24 cellular contexts compared by ENCODE assay signal in the genomic region with DNA sequence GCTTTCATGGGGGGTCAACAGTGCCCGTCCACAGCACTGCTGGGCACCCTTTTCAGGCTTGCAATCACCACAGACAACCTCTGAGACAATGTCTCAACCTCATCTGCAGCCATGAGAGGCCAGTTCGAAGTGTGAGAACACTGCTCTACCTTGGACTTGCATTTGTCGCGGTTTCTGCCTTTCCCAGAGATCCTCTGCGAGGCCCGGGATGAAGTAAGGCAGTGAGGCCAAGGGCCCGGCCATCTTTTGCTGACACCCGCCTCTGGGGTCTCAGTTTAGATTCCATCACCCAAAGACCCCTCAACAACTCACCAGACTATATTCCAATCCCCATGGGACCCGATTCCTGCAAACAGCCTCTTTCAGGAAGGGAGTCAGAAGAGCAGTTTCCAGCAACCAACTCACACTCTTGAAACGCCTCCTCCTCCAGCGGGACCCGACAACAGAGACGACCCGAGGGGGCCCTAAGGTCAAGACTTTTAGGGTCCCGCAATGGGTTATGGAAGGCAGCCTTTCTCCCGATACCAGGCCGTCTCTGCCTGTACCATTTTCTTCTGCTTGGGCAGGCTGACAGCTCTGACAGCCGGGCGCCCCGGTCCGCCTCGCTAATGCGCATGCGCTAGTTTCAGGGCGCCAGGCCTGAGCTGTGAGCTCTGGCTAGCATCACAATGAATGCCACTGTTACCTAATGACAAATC.
DNase-seq lines count a peak whose midpoint lies in the region; ATAC-seq, FAIRE-seq and TF ChIP-seq lines count a peak whose summit lies in the region.
"Had no signal": no experiment of that assay in that cellular context is flagged by ENCODE, and none has a peak within 500 bp of the region (broad histone marks: within the 10 kb centered on the region; RNA-seq: fewer than 3 reads in every experiment).

No MANE protein-coding gene starts in this region.

- H3K9me3 Mint-ChIP-seq in CD14-positive monocyte, result peaks cover 38 to 61% (median 47%) of the 10 kb centered on the region in 7 donors
- H3K9me3 Mint-ChIP-seq: CD4-positive, alpha-beta T cell; IgD-negative memory B cell had no signal

- no peak overlapping the region for H3K9ac ChIP-seq in K562 (ENCODE audit: insufficient read depth in 1 of 2, low read depth in 2 of 2, low read length in 2 of 2)

- ATAC-seq in K562, result peak; percentile 59
- no peak for ATAC-seq in sciatic nerve
- ATAC-seq: GM23338, T-cell had no signal

- in situ Hi-C loops in K562 (cut with MboI), result loop anchor here (5.0 kb wide), 1 partner anchor 46 kb away; no protein-coding TSS in a partner anchor

- WGBS in K562 (ENCODE audit: insufficient coverage, low coverage, missing lambda C conversion rate), result 38% methylated on average over 21 of the region's 25 CpGs

- POLR2A ChIA-PET in K562 (lab: Yijun Ruan, JAX), result interaction anchor here (0.7 kb wide), 1 partner anchor 9 kb away, joined by 3 read pairs; no protein-coding TSS in a partner anchor

- CTCF ChIA-PET in K562 (lab: Yijun Ruan, JAX; ENCODE audit: low intra/inter-chr PET ratio), result no interaction called here

- no peak for TF ChIP-seq EP300 in K562 (IDR thresholded peaks at IDR 0.05; ENCODE audit: low read length)

- H3K9me3 ChIP-seq in MG63 (no peaks in the 10 kb centered on the region; the same call in 1 of the 2 replicates), K562 (replicated peaks; ENCODE audit: control insufficient read depth, insufficient read depth, low read depth, low read length) (no peaks in the 10 kb centered on the region; the same call in 1 of the 2 replicates)

- H4K20me1 ChIP-seq in K562 (replicated peaks; ENCODE audit: control insufficient read depth, insufficient read depth, low read length), result no peaks in the 10 kb centered on the region

- peak overlapping the region; percentile 46 for H3K4me2 ChIP-seq in K562 (ENCODE audit: insufficient read depth, low read length)
- H3K4me2 ChIP-seq: GM23338 had no signal

- TF ChIP-seq POLR2A in K562 (conservative IDR thresholded peaks at IDR 0.05), result no peak

- DNase-seq in DMS53 (lab: John Stamatoyannopoulos, UW) (peak; percentile 16), DMS53 treated with DMSO at 0.1 percent for 48 hours (lab: John Stamatoyannopoulos, UW; ENCODE audit: unreplicated experiment) (no peak), MG63 (peak; percentile 22), K562 (ENCODE audit: extremely low read depth in 1 of 4, low spot score in 3 of 4) (peak; percentile 19 to 51 (median 32)), sciatic nerve (ENCODE audit: low spot score) (peak; percentile 33), GF-D8 (lab: John Stamatoyannopoulos, UW) (no peak), CD14-positive monocyte (ENCODE audit: low spot score) (no peak)
- no peak for DNase-seq in activated CD4-positive, CD25-positive, alpha-beta regulatory T cell (lab: John Stamatoyannopoulos, UW)
- DNase-seq: CD4-positive, alpha-beta T cell; HCEC 1CT; NCI-H1092 treated with DMSO at 0.1 percent for 48 hours; NCI-H2081; NCI-H226; NCI-H524 treated with DMSO at 0.1 percent for 48 hours; Right ventricle myocardium superior; T-cell had no signal

- TF ChIP-seq CTCF in K562 (IDR thresholded peaks at IDR 0.05 in 2 of 3, conservative IDR thresholded peaks at IDR 0.05 in 1 of 3; ENCODE audit: insufficient read depth in 2 of 3, low read depth in 1 of 3, low read length in 3 of 3) (no peak), CD14-positive monocyte (IDR thresholded peaks at IDR 0.05) (no peak)

- H3K9me1 ChIP-seq in K562 (ENCODE audit: control insufficient read depth, insufficient read depth, low read length), result no peaks in the 10 kb centered on the region

- H2AFZ ChIP-seq in K562 (ENCODE audit: low read depth, low read length), result peak overlapping the region; percentile 69
- H2AFZ ChIP-seq: GM23338 had no signal

- no peak overlapping the region for H3K27ac Mint-ChIP-seq in CD14-positive monocyte
- H3K27ac Mint-ChIP-seq: B cell; CD4-positive, alpha-beta T cell; GM23338; IgD-negative memory B cell; T-cell had no signal

- H3K4me3 ChIP-seq in MG63 (no peak overlapping the region), K562 (no peak overlapping the region)
- H3K4me3 ChIP-seq: GM23338, SK-N-MC had no signal

- peaks cover 0 to 2% (median 0%) of the 10 kb centered on the region in 3 donors for H3K27me3 Mint-ChIP-seq in CD14-positive monocyte (ENCODE audit: low read depth in 3 of 3)
- H3K27me3 Mint-ChIP-seq: B cell; CD4-positive, alpha-beta T cell; IgD-negative memory B cell; T-cell had no signal

- no peak for FAIRE-seq in K562 (lab: Jason Lieb, UNC)
- FAIRE-seq: GM12892, GM18507, RCC 7860 had no signal

- H3K79me2 ChIP-seq in K562 (ENCODE audit: control insufficient read depth, insufficient read depth, low read length), result no peaks in the 10 kb centered on the region

- H3K27me3 ChIP-seq in MG63, result no peaks in the 10 kb centered on the region
- H3K27me3 ChIP-seq in K562 (ENCODE audit: control insufficient read depth in 2 of 2, insufficient read depth in 2 of 2, low read length in 2 of 2), result no peaks in the 10 kb centered on the region

- H3K4me1 Mint-ChIP-seq in CD14-positive monocyte, result no peaks in the 10 kb centered on the region
- H3K4me1 Mint-ChIP-seq: B cell, GM23338, IgD-negative memory B cell, T-cell had no signal

- no peak for TF ChIP-seq RAD21 in K562 (CRISPR knock-in tag; conservative IDR thresholded peaks at IDR 0.05 in 1 of 2, IDR thresholded peaks at IDR 0.05 in 1 of 2)

- H3K4me3 Mint-ChIP-seq in CD14-positive monocyte, result no peak overlapping the region
- H3K4me3 Mint-ChIP-seq: B cell; CD4-positive, alpha-beta T cell; GM23338; IgD-negative memory B cell; T-cell had no signal

- no peak overlapping the region for H3K27ac ChIP-seq in K562 (ENCODE audit: extremely low read depth, low read depth, low read length)
- H3K27ac ChIP-seq: 22Rv1, SK-N-MC had no signal

- no peaks in the 10 kb centered on the region for H3K36me3 Mint-ChIP-seq in CD14-positive monocyte
- H3K36me3 Mint-ChIP-seq: IgD-negative memory B cell, T-cell had no signal

- intact Hi-C loops in K562 (cut with micrococcal nuclease), result no loop called here
- intact Hi-C loops in sciatic nerve (cut with DNase I), result no loop called here
- intact Hi-C loops in CD14-positive monocyte (cut with micrococcal nuclease), result no loop called here

- BruUV-seq in K562 (replicated peaks; lab: Mats Ljungman, UMichigan), result no TSS peak

- H3K36me3 ChIP-seq in MG63 (no peaks in the 10 kb centered on the region), K562 (ENCODE audit: control insufficient read depth, insufficient read depth, low read length) (no peaks in the 10 kb centered on the region)

- peaks cover 2 to 10% of the 10 kb centered on the region in 2 experiments; a peak in 4 of 5 replicates for H3K4me1 ChIP-seq in K562 (replicated peaks in 1 of 2; ENCODE audit: control insufficient read depth in 2 of 2, insufficient read depth in 2 of 2, low read length in 2 of 2)

TF ChIP-seq in K562, 482 proteins besides CTCF, POLR2A, EP300 and RAD21:
- TF ChIP-seq, protein P1, sequence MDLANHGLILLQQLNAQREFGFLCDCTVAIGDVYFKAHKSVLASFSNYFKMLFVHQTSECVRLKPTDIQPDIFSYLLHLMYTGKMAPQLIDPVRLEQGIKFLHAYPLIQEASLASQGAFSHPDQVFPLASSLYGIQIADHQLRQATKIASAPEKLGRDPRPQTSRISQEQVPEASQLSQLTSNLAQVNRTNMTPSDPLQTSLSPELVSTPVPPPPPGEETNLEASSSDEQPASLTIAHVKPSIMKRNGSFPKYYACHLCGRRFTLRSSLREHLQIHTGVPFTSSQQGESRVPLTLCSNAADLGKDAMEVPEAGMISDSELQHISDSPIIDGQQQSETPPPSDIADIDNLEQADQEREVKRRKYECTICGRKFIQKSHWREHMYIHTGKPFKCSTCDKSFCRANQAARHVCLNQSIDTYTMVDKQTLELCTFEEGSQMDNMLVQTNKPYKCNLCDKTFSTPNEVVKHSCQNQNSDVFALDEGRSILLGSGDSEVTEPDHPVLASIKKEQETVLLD (IDR thresholded peaks at IDR 0.05), result peak; percentile 70; the same call in 1 of the 2 replicates
- TF ChIP-seq ZNF79 (CRISPR knock-in tag; IDR thresholded peaks at IDR 0.05; ENCODE audit: low read depth) (no peak), NRF1 (conservative IDR thresholded peaks at IDR 0.05 in 1 of 2, IDR thresholded peaks at IDR 0.05 in 1 of 2) (peak; percentile 89 to 90)

Comparison
In these comparisons a context has a peak if more than half of its experiments do, and no peak if none do; other contexts are left out.
1. DNase-seq: peak in DMS53 (single experiment), MG63 (single experiment), K562 (4 of 4) and sciatic nerve (single experiment); none in DMS53 treated with DMSO at 0.1 percent for 48 hours (single experiment), GF-D8 (single experiment), activated CD4-positive, CD25-positive, alpha-beta regulatory T cell (0 of 4) and CD14-positive monocyte (single experiment).